In genomic region chr6:45493761-45494160, GRCh38 we compare ENCODE assay signal across 23 cellular contexts.
"Had no signal": no experiment of that assay in that cellular context is flagged by ENCODE, and none has a peak within 500 bp of the region (broad histone marks: within the 10 kb centered on the region; RNA-seq: fewer than 3 reads in every experiment).

No MANE protein-coding gene starts in this region.

- H3K27me3 ChIP-seq: cardiac muscle cell, foreskin keratinocyte, right lobe of liver, upper lobe of left lung had no signal

- H3K27ac ChIP-seq: cardiac muscle cell, foreskin keratinocyte, pancreas, right lobe of liver, thoracic aorta, upper lobe of left lung had no signal

- H3K27ac Mint-ChIP-seq: activated naive CD8-positive, alpha-beta T cell treated with anti-CD3 and anti-CD28 coated beads for 36 hours; stimulated activated naive B cell treated with anti-CD40 and anti-IgM and Interleukin-4, amounts not matched to agents 10 μg/mL and 1 μg/mL and 100 μg/mL, for 72 hours; WTC11 had no signal

- H3K36me3 Mint-ChIP-seq: stimulated activated naive B cell treated with anti-CD40 and anti-IgM and Interleukin-4, amounts not matched to agents 10 μg/mL and 1 μg/mL and 100 μg/mL, for 72 hours; WTC11 had no signal

- ATAC-seq: activated T-cell treated with anti-CD3 and anti-CD28 coated beads, Interleukin-2, amount 50 U/mL, for 4 hours; effector memory CD8-positive, alpha-beta T cell; foreskin keratinocyte; left cardiac atrium; naive thymus-derived CD4-positive, alpha-beta T cell; pancreas; right lobe of liver; stimulated activated naive B cell treated with anti-CD40 and anti-IgM and Interleukin-4, amounts not matched to agents 10 μg/mL and 1 μg/mL and 100 μg/mL, for 72 hours; WTC11 had no signal

- H3K27me3 Mint-ChIP-seq: activated CD4-positive, alpha-beta memory T cell treated with anti-CD3 and anti-CD28 coated beads, Interleukin-2, amount 10 ng/mL, durations not matched to agents 7 days and 5 days; activated naive CD8-positive, alpha-beta T cell treated with anti-CD3 and anti-CD28 coated beads for 36 hours; effector memory CD8-positive, alpha-beta T cell; stimulated activated naive B cell treated with anti-CD40 and anti-IgM and Interleukin-4, amounts not matched to agents 10 μg/mL and 1 μg/mL and 100 μg/mL, for 72 hours had no signal

- H3K4me3 ChIP-seq: cardiac muscle cell, pancreas, right lobe of liver, smooth muscle cell, thoracic aorta, upper lobe of left lung had no signal

- H3K4me3 Mint-ChIP-seq: activated CD4-positive, alpha-beta memory T cell treated with anti-CD3 and anti-CD28 coated beads, Interleukin-2, amount 10 ng/mL, durations not matched to agents 7 days and 5 days; activated naive CD8-positive, alpha-beta T cell treated with anti-CD3 and anti-CD28 coated beads for 36 hours; activated T-cell treated with anti-CD3 and anti-CD28 coated beads, Interleukin-2, amount 50 U/mL, for 4 hours; stimulated activated naive B cell treated with anti-CD40 and anti-IgM and Interleukin-4, amounts not matched to agents 10 μg/mL and 1 μg/mL and 100 μg/mL, for 72 hours; WTC11 had no signal

- H3K36me3 ChIP-seq: cardiac muscle cell, pancreas, right lobe of liver, thoracic aorta, upper lobe of left lung had no signal

- H3K4me1 ChIP-seq: foreskin keratinocyte, pancreas, right lobe of liver had no signal

- DNase-seq: activated CD4-positive, alpha-beta memory T cell treated with anti-CD3 and anti-CD28 coated beads, Interleukin-2, amount 10 ng/mL, durations not matched to agents 7 days and 5 days; activated CD4-positive, alpha-beta T cell treated with anti-CD3 and anti-CD28 coated beads for 48 hours; activated gamma-delta T cell; activated naive CD8-positive, alpha-beta T cell treated with anti-CD3 and anti-CD28 coated beads for 36 hours; activated T-cell treated with anti-CD3 and anti-CD28 coated beads, Interleukin-2, amount 50 U/mL, for 4 hours; amygdala; dermis blood vessel endothelial cell; effector memory CD8-positive, alpha-beta T cell; foreskin keratinocyte; glutamatergic neuron; hippocampal formation; left cardiac atrium; mesendoderm; naive thymus-derived CD4-positive, alpha-beta T cell; pancreas; right lobe of liver; stimulated activated CD4-positive, alpha-beta T cell treated with anti-CD3 and anti-CD28 coated beads, Interleukin-4, amount 100 ng/mL, for 4 hours; stimulated activated naive B cell treated with anti-CD40 and anti-IgM and Interleukin-4, amounts not matched to agents 10 μg/mL and 1 μg/mL and 100 μg/mL, for 72 hours; upper lobe of left lung had no signal

- H3K9me3 ChIP-seq: pancreas, right lobe of liver, thoracic aorta, upper lobe of left lung had no signal

- H3K9me3 Mint-ChIP-seq: activated CD4-positive, alpha-beta memory T cell treated with anti-CD3 and anti-CD28 coated beads, Interleukin-2, amount 10 ng/mL, durations not matched to agents 7 days and 5 days; activated T-cell treated with anti-CD3 and anti-CD28 coated beads, Interleukin-2, amount 50 U/mL, for 4 hours; effector memory CD8-positive, alpha-beta T cell; stimulated activated naive B cell treated with anti-CD40 and anti-IgM and Interleukin-4, amounts not matched to agents 10 μg/mL and 1 μg/mL and 100 μg/mL, for 72 hours; WTC11 had no signal
